In genomic region chr12:46300906-46301305, GRCh38 we compare ENCODE assay signal across 13 cellular contexts. TPM values are rescaled to one million over a fixed set of nuclear protein-coding genes. Genes with fewer than 3 reads are reported as not detected.
DNase-seq lines count a peak whose midpoint lies in the region; ATAC-seq and TF ChIP-seq lines count a peak whose summit lies in the region.
"Had no signal": no experiment of that assay in that cellular context is flagged by ENCODE, and none has a peak within 500 bp of the region (broad histone marks: within the 10 kb centered on the region; RNA-seq: fewer than 3 reads in every experiment).

No MANE protein-coding gene starts in this region.

- H3K4me1 Mint-ChIP-seq in WTC11 (peaks cover 31% of the 10 kb centered on the region), mesothelial cell of epicardium (no peaks in the 10 kb centered on the region)

- H3K4me3 Mint-ChIP-seq in WTC11: no peak overlapping the region
- no peak overlapping the region for H3K4me3 Mint-ChIP-seq in mesothelial cell of epicardium
- H3K4me3 Mint-ChIP-seq: activated CD4-positive, alpha-beta memory T cell treated with anti-CD3 and anti-CD28 coated beads, Interleukin-2, amount 10 ng/mL, durations not matched to agents 7 days and 5 days; T-cell had no signal

- POLR2A ChIA-PET in WTC11 (lab: Charles Lee): interaction anchor here (0.6 to 1.0 kb wide), 3 partner anchors 31 to 568 kb away, joined by 3 to 4 read pairs (median 3); no protein-coding TSS in a partner anchor

- DNase-seq in DMS79 (lab: John Stamatoyannopoulos, UW) (peak; percentile 76), NAMALWA (ENCODE audit: low spot score) (peak; percentile 59), WTC11 (ENCODE audit: low spot score) (no peak), myocyte (ENCODE audit: low read depth) (peak; percentile 78), mesothelial cell of epicardium (ENCODE audit: low spot score in 2 of 2, unreplicated experiment in 2 of 2) (no peak), NCI-H2029 (lab: John Stamatoyannopoulos, UW) (no peak)
- DNase-seq: activated CD4-positive, alpha-beta memory T cell treated with anti-CD3 and anti-CD28 coated beads, Interleukin-2, amount 10 ng/mL, durations not matched to agents 7 days and 5 days; head of caudate nucleus; mesenchymal stem cell; T-cell had no signal

- H3K27me3 Mint-ChIP-seq in WTC11 (ENCODE audit: low read depth) (peaks cover 28% of the 10 kb centered on the region), mesothelial cell of epicardium (ENCODE audit: low read depth) (no peaks in the 10 kb centered on the region)
- H3K27me3 Mint-ChIP-seq: T-cell had no signal

- TF ChIP-seq CTCF in WTC11 (IDR thresholded peaks at IDR 0.05): no peak
- TF ChIP-seq CTCF in mesothelial cell of epicardium (IDR thresholded peaks at IDR 0.05; ENCODE audit: unreplicated experiment): no peak

- H3K27ac Mint-ChIP-seq in WTC11: peak overlapping the region; percentile 6; the same call in 1 of the 2 replicates
- H3K27ac Mint-ChIP-seq in mesothelial cell of epicardium: no peak overlapping the region
- H3K27ac Mint-ChIP-seq: activated CD4-positive, alpha-beta memory T cell treated with anti-CD3 and anti-CD28 coated beads, Interleukin-2, amount 10 ng/mL, durations not matched to agents 7 days and 5 days; progenitor cell of endocrine pancreas; T-cell had no signal

- H3K36me3 Mint-ChIP-seq in WTC11 (peaks cover 13% of the 10 kb centered on the region), mesothelial cell of epicardium (no peaks in the 10 kb centered on the region)
- H3K36me3 Mint-ChIP-seq: T-cell had no signal

- no peak; the same call in 1 of the 2 replicates for ATAC-seq in WTC11
- ATAC-seq in HG03175 (IDR thresholded peaks at IDR 0.05; ENCODE audit: unreplicated experiment): no peak
- ATAC-seq in HG03280 (IDR thresholded peaks at IDR 0.05; ENCODE audit: unreplicated experiment): no peak
- ATAC-seq: T-cell had no signal

- H3K9me3 Mint-ChIP-seq in WTC11: peaks cover 19% of the 10 kb centered on the region
- peaks cover 12% of the 10 kb centered on the region for H3K9me3 Mint-ChIP-seq in mesothelial cell of epicardium
- H3K9me3 Mint-ChIP-seq: activated CD4-positive, alpha-beta memory T cell treated with anti-CD3 and anti-CD28 coated beads, Interleukin-2, amount 10 ng/mL, durations not matched to agents 7 days and 5 days; T-cell had no signal

- CTCF ChIA-PET in WTC11 (lab: Charles Lee): interaction anchor here (0.6 to 1.1 kb wide), 2 partner anchors 67 to 176 kb away, joined by 5 to 7 read pairs; no protein-coding TSS in a partner anchor

TF ChIP-seq in WTC11, 78 proteins besides CTCF, POLR2A, EP300 and RAD21:
- no peak for TF ChIP-seq ERG (CRISPR knock-in tag; IDR thresholded peaks at IDR 0.05)
- TF ChIP-seq SMAD4 (CRISPR knock-in tag; IDR thresholded peaks at IDR 0.05): no peak
- TF ChIP-seq PREB (CRISPR knock-in tag; IDR thresholded peaks at IDR 0.05; ENCODE audit: borderline replicate concordance): no peak
- no peak for TF ChIP-seq ZBTB21 (CRISPR knock-in tag; IDR thresholded peaks at IDR 0.05; ENCODE audit: borderline replicate concordance)
- TF ChIP-seq SMAD3 (CRISPR knock-in tag; IDR thresholded peaks at IDR 0.05; ENCODE audit: borderline replicate concordance): no peak
- no peak for TF ChIP-seq TEAD1 (CRISPR knock-in tag; IDR thresholded peaks at IDR 0.05)
- no peak for TF ChIP-seq MAX (CRISPR knock-in tag; IDR thresholded peaks at IDR 0.05)
- TF ChIP-seq NFYB (CRISPR knock-in tag; conservative IDR thresholded peaks at IDR 0.05; ENCODE audit: low read depth): no peak
- no peak for TF ChIP-seq NFE2L1 (CRISPR knock-in tag; IDR thresholded peaks at IDR 0.05)
- no peak for TF ChIP-seq E2F4 (CRISPR knock-in tag; IDR thresholded peaks at IDR 0.05; ENCODE audit: borderline replicate concordance, low read depth)
- no peak for TF ChIP-seq ZNF512 (CRISPR knock-in tag; IDR thresholded peaks at IDR 0.05; ENCODE audit: borderline replicate concordance)
- TF ChIP-seq JUN (CRISPR knock-in tag; IDR thresholded peaks at IDR 0.05): no peak

RNA-seq across cellular contexts. Expression of gene SLC38A1, which starts 32.1 kb away (rescaled TPM):
- 136 to 179 TPM (median 143 TPM) in 3 replicates for total RNA-seq in WTC11 (2021)
- total RNA-seq in myocyte: 87.3 and 132 TPM in 2 replicates
- polyA plus RNA-seq in myocyte (2012): 28.7 TPM
- 114 to 116 TPM (median 114 TPM) in 3 replicates for total RNA-seq in mesothelial cell of epicardium

Comparison
In these comparisons a context has a peak if more than half of its experiments do, and no peak if none do; other contexts are left out.
1. DNase-seq: peak in DMS79 (single experiment), NAMALWA (single experiment) and myocyte (single experiment); none in WTC11 (single experiment), mesothelial cell of epicardium (0 of 2) and NCI-H2029 (single experiment).